In the genomic region with DNA sequence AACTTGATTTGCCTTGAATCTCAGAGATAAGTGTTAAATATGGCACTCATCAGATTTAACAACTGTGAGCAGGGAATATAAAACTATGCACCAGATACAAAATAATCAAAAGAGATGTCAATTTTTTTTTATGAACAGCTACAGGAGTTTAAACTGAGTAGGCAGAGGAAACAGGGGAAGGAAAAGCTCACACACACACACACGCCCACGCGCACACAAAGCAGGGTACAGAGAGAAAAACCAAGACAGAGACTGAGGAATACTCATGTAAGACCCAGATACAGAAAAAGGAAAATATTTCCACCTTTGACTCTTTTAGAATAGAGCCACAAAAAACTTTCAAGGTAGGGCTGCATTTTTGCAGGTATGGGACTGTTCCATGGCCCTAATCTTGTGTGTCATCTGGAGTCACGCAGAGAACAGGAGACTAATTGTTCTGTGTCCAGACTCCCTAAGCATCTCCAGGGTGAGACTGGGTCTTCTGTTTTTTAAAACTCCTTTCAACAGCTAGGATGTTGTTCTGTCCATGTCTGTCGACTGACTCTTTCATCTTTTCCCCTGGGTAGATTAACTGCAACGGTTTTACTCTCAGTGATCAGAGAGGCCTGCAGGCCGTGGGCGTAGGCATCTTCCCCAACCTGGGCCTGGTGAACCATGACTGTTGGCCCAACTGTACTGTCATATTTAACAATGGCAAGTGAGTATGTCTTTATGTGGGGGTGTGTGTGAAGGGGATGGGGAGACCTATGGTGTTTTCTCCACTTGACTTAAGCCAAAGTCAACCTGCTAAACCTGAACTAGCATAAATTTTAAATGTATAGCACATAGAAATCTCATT, we compare ENCODE assay signal across 16 cellular contexts. TPM values are rescaled to one million over a fixed set of nuclear protein-coding genes. Genes with fewer than 3 reads are reported as not detected.
DNase-seq lines count a peak whose midpoint lies in the region; ATAC-seq and TF ChIP-seq lines count a peak whose summit lies in the region.
"Had no signal": no experiment of that assay in that cellular context is flagged by ENCODE, and none has a peak within 500 bp of the region (broad histone marks: within the 10 kb centered on the region; RNA-seq: fewer than 3 reads in every experiment).

No MANE protein-coding gene starts in this region.

- DNase-seq in activated CD8-positive, alpha-beta T cell treated with anti-CD3 and anti-CD28 coated beads for 36 hours: peak; percentile 66
- no peak for DNase-seq in activated CD8-positive, alpha-beta T cell treated with anti-CD3 and anti-CD28 coated beads, Interleukin-2, amount 10 ng/mL, durations not matched to agents 7 days and 5 days
- DNase-seq in activated T-cell treated with anti-CD3 and anti-CD28 coated beads, Interleukin-2, amount 50 U/mL, for 24 hours: peak; percentile 37
- DNase-seq in nucleus accumbens (lab: John Stamatoyannopoulos, UW) (peak in 32 of 56 donors; percentile 4 to 81 (median 30)), cerebellum (ENCODE audit: low spot score) (no peak), NCI-H2227 treated with DMSO at 0.1 percent for 48 hours (lab: John Stamatoyannopoulos, UW) (no peak)
- peak; percentile 41 to 45 for DNase-seq in stimulated activated CD8-positive, alpha-beta memory T cell treated with anti-CD3 and anti-CD28 coated beads, Interleukin-7, amount 100 ng/mL, for 4 hours (ENCODE audit: low read depth in 2 of 2)
- DNase-seq: DMS79 treated with DMSO at 0.1 percent for 48 hours, HFFc6, mammary epithelial cell, substantia nigra had no signal

- CTCF ChIA-PET in activated CD8-positive, alpha-beta T cell treated with anti-CD3 and anti-CD28 coated beads for 36 hours (lab: Charles Lee): interaction anchor here (2.8 kb wide), 1 partner anchor 30 kb away, joined by 17 read pairs; no protein-coding TSS in a partner anchor
- CTCF ChIA-PET in activated CD8-positive, alpha-beta T cell treated with anti-CD3 and anti-CD28 coated beads, Interleukin-2, amount 10 ng/mL, durations not matched to agents 7 days and 5 days (lab: Charles Lee): interaction anchor here (1.9 kb wide), 1 partner anchor 30 kb away, joined by 10 read pairs; no protein-coding TSS in a partner anchor

- TF ChIP-seq CTCF in activated CD8-positive, alpha-beta T cell treated with anti-CD3 and anti-CD28 coated beads for 36 hours (IDR thresholded peaks at IDR 0.05): no peak

- H3K36me3 Mint-ChIP-seq in activated CD8-positive, alpha-beta T cell treated with anti-CD3 and anti-CD28 coated beads for 36 hours (ENCODE audit: low read depth): no peaks in the 10 kb centered on the region
- no peaks in the 10 kb centered on the region for H3K36me3 Mint-ChIP-seq in activated CD8-positive, alpha-beta T cell treated with anti-CD3 and anti-CD28 coated beads, Interleukin-2, amount 10 ng/mL, durations not matched to agents 7 days and 5 days (ENCODE audit: low read depth)
- H3K36me3 Mint-ChIP-seq in activated T-cell treated with anti-CD3 and anti-CD28 coated beads, Interleukin-2, amount 50 U/mL, for 24 hours (ENCODE audit: low read depth): no peaks in the 10 kb centered on the region

- H3K27me3 Mint-ChIP-seq in activated CD8-positive, alpha-beta T cell treated with anti-CD3 and anti-CD28 coated beads for 36 hours: no peaks in the 10 kb centered on the region
- H3K27me3 Mint-ChIP-seq in activated CD8-positive, alpha-beta T cell treated with anti-CD3 and anti-CD28 coated beads, Interleukin-2, amount 10 ng/mL, durations not matched to agents 7 days and 5 days (ENCODE audit: low read depth): no peaks in the 10 kb centered on the region
- H3K27me3 Mint-ChIP-seq in activated T-cell treated with anti-CD3 and anti-CD28 coated beads, Interleukin-2, amount 50 U/mL, for 24 hours: no peaks in the 10 kb centered on the region

- peak; percentile 90 for ATAC-seq in activated CD8-positive, alpha-beta T cell treated with anti-CD3 and anti-CD28 coated beads for 36 hours
- ATAC-seq in activated CD8-positive, alpha-beta T cell treated with anti-CD3 and anti-CD28 coated beads, Interleukin-2, amount 10 ng/mL, durations not matched to agents 7 days and 5 days: no peak
- no peak for ATAC-seq in HG02763 (IDR thresholded peaks at IDR 0.05; ENCODE audit: unreplicated experiment)
- ATAC-seq: A549 had no signal

- intact Hi-C loops in activated CD8-positive, alpha-beta T cell treated with anti-CD3 and anti-CD28 coated beads for 36 hours (cut with micrococcal nuclease): no loop called here

- peaks cover 1% of the 10 kb centered on the region for H3K9me3 Mint-ChIP-seq in activated CD8-positive, alpha-beta T cell treated with anti-CD3 and anti-CD28 coated beads for 36 hours
- H3K9me3 Mint-ChIP-seq in activated CD8-positive, alpha-beta T cell treated with anti-CD3 and anti-CD28 coated beads, Interleukin-2, amount 10 ng/mL, durations not matched to agents 7 days and 5 days (ENCODE audit: insufficient read depth): no peaks in the 10 kb centered on the region
- H3K9me3 Mint-ChIP-seq in activated T-cell treated with anti-CD3 and anti-CD28 coated beads, Interleukin-2, amount 50 U/mL, for 24 hours: no peaks in the 10 kb centered on the region
- H3K9me3 Mint-ChIP-seq: HFFc6 had no signal

- peaks cover 19% of the 10 kb centered on the region for H3K4me1 Mint-ChIP-seq in activated CD8-positive, alpha-beta T cell treated with anti-CD3 and anti-CD28 coated beads for 36 hours (ENCODE audit: low read depth)
- peaks cover 7% of the 10 kb centered on the region for H3K4me1 Mint-ChIP-seq in activated CD8-positive, alpha-beta T cell treated with anti-CD3 and anti-CD28 coated beads, Interleukin-2, amount 10 ng/mL, durations not matched to agents 7 days and 5 days (ENCODE audit: low read depth)
- H3K4me1 Mint-ChIP-seq in activated T-cell treated with anti-CD3 and anti-CD28 coated beads, Interleukin-2, amount 50 U/mL, for 24 hours (ENCODE audit: low read depth): peaks cover 18% of the 10 kb centered on the region

- POLR2A ChIA-PET in activated CD8-positive, alpha-beta T cell treated with anti-CD3 and anti-CD28 coated beads for 36 hours (lab: Charles Lee): no interaction called here
- POLR2A ChIA-PET in activated CD8-positive, alpha-beta T cell treated with anti-CD3 and anti-CD28 coated beads, Interleukin-2, amount 10 ng/mL, durations not matched to agents 7 days and 5 days (lab: Charles Lee): no interaction called here

- H3K4me3 Mint-ChIP-seq in activated CD8-positive, alpha-beta T cell treated with anti-CD3 and anti-CD28 coated beads for 36 hours: peak overlapping the region; percentile 4
- H3K4me3 Mint-ChIP-seq in activated CD8-positive, alpha-beta T cell treated with anti-CD3 and anti-CD28 coated beads, Interleukin-2, amount 10 ng/mL, durations not matched to agents 7 days and 5 days: no peak overlapping the region
- no peak overlapping the region for H3K4me3 Mint-ChIP-seq in activated T-cell treated with anti-CD3 and anti-CD28 coated beads, Interleukin-2, amount 50 U/mL, for 24 hours
- H3K4me3 Mint-ChIP-seq: HFFc6 had no signal

- H3K27ac Mint-ChIP-seq in activated CD8-positive, alpha-beta T cell treated with anti-CD3 and anti-CD28 coated beads for 36 hours: peak overlapping the region; percentile 86
- H3K27ac Mint-ChIP-seq in activated CD8-positive, alpha-beta T cell treated with anti-CD3 and anti-CD28 coated beads, Interleukin-2, amount 10 ng/mL, durations not matched to agents 7 days and 5 days: no peak overlapping the region
- H3K27ac Mint-ChIP-seq in activated T-cell treated with anti-CD3 and anti-CD28 coated beads, Interleukin-2, amount 50 U/mL, for 24 hours: peak overlapping the region; percentile 86
- H3K27ac Mint-ChIP-seq: HFFc6 had no signal

RNA-seq across cellular contexts. Expression of gene SMYD1, which starts 23.0 kb away (rescaled TPM):
- not detected for total RNA-seq in activated CD8-positive, alpha-beta T cell treated with anti-CD3 and anti-CD28 coated beads for 36 hours
- total RNA-seq in activated CD8-positive, alpha-beta T cell treated with anti-CD3 and anti-CD28 coated beads, Interleukin-2, amount 10 ng/mL, durations not matched to agents 7 days and 5 days: not detected
- total RNA-seq in cerebellum: 0.09 TPM
- total RNA-seq: astrocyte, hepatocyte, HFFc6 had no signal

RNA-seq across cellular contexts. Expression of gene KRCC1, which starts 35.1 kb away (rescaled TPM):
- 10 to 100 TPM; 10.8 to 11.1 TPM for total RNA-seq in activated CD8-positive, alpha-beta T cell treated with anti-CD3 and anti-CD28 coated beads for 36 hours
- total RNA-seq in activated CD8-positive, alpha-beta T cell treated with anti-CD3 and anti-CD28 coated beads, Interleukin-2, amount 10 ng/mL, durations not matched to agents 7 days and 5 days: 10 to 100 TPM; 18.9 to 20.4 TPM
- total RNA-seq in cerebellum: 11.5 TPM

RNA-seq across cellular contexts. Expression of gene FABP1, which starts 37.2 kb away (rescaled TPM):
- total RNA-seq in activated CD8-positive, alpha-beta T cell treated with anti-CD3 and anti-CD28 coated beads for 36 hours: not detected
- not detected for total RNA-seq in activated CD8-positive, alpha-beta T cell treated with anti-CD3 and anti-CD28 coated beads, Interleukin-2, amount 10 ng/mL, durations not matched to agents 7 days and 5 days
- 1.1 TPM for total RNA-seq in cerebellum
- total RNA-seq: astrocyte, HFFc6, LHCN-M2, mammary epithelial cell had no signal

Comparison
In these comparisons a context has a peak if more than half of its experiments do, and no peak if none do; other contexts are left out.
1. DNase-seq: peak in activated CD8-positive, alpha-beta T cell treated with anti-CD3 and anti-CD28 coated beads for 36 hours (single experiment), activated T-cell treated with anti-CD3 and anti-CD28 coated beads, Interleukin-2, amount 50 U/mL, for 24 hours (single experiment), nucleus accumbens (32 of 56) and stimulated activated CD8-positive, alpha-beta memory T cell treated with anti-CD3 and anti-CD28 coated beads, Interleukin-7, amount 100 ng/mL, for 4 hours (2 of 2); none in activated CD8-positive, alpha-beta T cell treated with anti-CD3 and anti-CD28 coated beads, Interleukin-2, amount 10 ng/mL, durations not matched to agents 7 days and 5 days (single experiment), cerebellum (single experiment) and NCI-H2227 treated with DMSO at 0.1 percent for 48 hours (single experiment).